Comparison of ENCODE assay signal across 19 cellular contexts in genomic region chr5:493758-494157, GRCh38. TPM values are rescaled to one million over a fixed set of nuclear protein-coding genes. Genes with fewer than 3 reads are reported as not detected.
DNase-seq lines count a peak whose midpoint lies in the region; ATAC-seq, FAIRE-seq and TF ChIP-seq lines count a peak whose summit lies in the region.
"Had no signal": no experiment of that assay in that cellular context is flagged by ENCODE, and none has a peak within 500 bp of the region (broad histone marks: within the 10 kb centered on the region; RNA-seq: fewer than 3 reads in every experiment).

No MANE protein-coding gene starts in this region.

- no peak overlapping the region for H2BK120ac ChIP-seq in H1 (replicated peaks; ENCODE audit: low read depth, low read length)

- no peak for FAIRE-seq in H1 (lab: Jason Lieb, UNC)
- FAIRE-seq: D721Med had no signal

- peaks cover 35% of the 10 kb centered on the region for H3K27me3 ChIP-seq in SK-N-SH (ENCODE audit: insufficient read depth)
- no peaks in the 10 kb centered on the region for H3K27me3 ChIP-seq in Karpas-422 (ENCODE audit: low read length)
- peaks cover 0 to 32% (median 25%) of the 10 kb centered on the region in 4 experiments; a peak in 6 of 7 replicates for H3K27me3 ChIP-seq in H1 (replicated peaks in 1 of 4; ENCODE audit: control insufficient read depth in 3 of 4, extremely low read depth in 1 of 4, insufficient read depth in 3 of 4, low read length in 3 of 4)

- H3K14ac ChIP-seq in H1 (ENCODE audit: insufficient read length): no peak overlapping the region

- no peak overlapping the region for H3K4ac ChIP-seq in H1 (replicated peaks; ENCODE audit: insufficient read length, low read depth, low read length)

- no peak for TF ChIP-seq POLR2A in H1 (IDR thresholded peaks at IDR 0.05; ENCODE audit: control extremely low read depth in 1 of 2, low read depth in 2 of 2, low read length in 2 of 2)

- TF ChIP-seq RAD21 in SK-N-SH (IDR thresholded peaks at IDR 0.05; ENCODE audit: low read length) (no peak), H1 (IDR thresholded peaks at IDR 0.05 in 1 of 2, conservative IDR thresholded peaks at IDR 0.05 in 1 of 2; ENCODE audit: low read depth in 2 of 2, low read length in 2 of 2) (no peak)

- H3K27ac ChIP-seq in SK-N-SH (ENCODE audit: low read depth in 2 of 2, low read length in 1 of 2) (no peak overlapping the region), Karpas-422 (ENCODE audit: low read length) (peak overlapping the region; percentile 76), H1 (ENCODE audit: low read depth, low read length) (no peak overlapping the region)
- H3K27ac ChIP-seq: 22Rv1 had no signal

- DNase-seq in SK-N-SH: no peak
- DNase-seq in Karpas-422: peak; percentile 94
- no peak for DNase-seq in H1 (ENCODE audit: low read depth in 1 of 2, low spot score in 2 of 2)
- DNase-seq in GM10248 (ENCODE audit: extremely low spot score): no peak
- no peak for DNase-seq in activated T-cell treated with anti-CD3 and anti-CD28 coated beads, Interleukin-2, amount 50 U/mL, for 48 hours
- DNase-seq: GDM1; KBM-7; NCI-H1105 treated with DMSO at 0.1 percent for 48 hours; NCI-H2029 treated with DMSO at 0.1 percent for 48 hours; NCI-H226; NCI-H510A treated with DMSO at 0.1 percent for 48 hours; NCI-H748 treated with DMSO at 0.1 percent for 48 hours; NK-92 treated with Interleukin-12 subunit alpha and Interleukin-12 subunit beta, amount 100 ng/mL, for 24 hours; T-helper 1 cell had no signal

- H3K9ac ChIP-seq in SK-N-SH (no peak overlapping the region), Karpas-422 (ENCODE audit: low read length) (peak overlapping the region; percentile 59), H1 (replicated peaks in 1 of 4; ENCODE audit: extremely low read depth in 1 of 4, low read depth in 3 of 4, low read length in 3 of 4) (no peak overlapping the region)

- no peak overlapping the region for H3K18ac ChIP-seq in H1 (ENCODE audit: extremely low read depth, low read length)

- ATAC-seq in SK-N-SH treated with all-trans-retinoic acid at 6 μM for 48 hours (peak; percentile 14), GM21390 (IDR thresholded peaks at IDR 0.05; ENCODE audit: unreplicated experiment) (no peak), HG03175 (IDR thresholded peaks at IDR 0.05; ENCODE audit: unreplicated experiment) (no peak)

- H2AK5ac ChIP-seq in H1 (ENCODE audit: low read depth, low read length): no peak overlapping the region

- TF ChIP-seq EP300 in SK-N-SH (IDR thresholded peaks at IDR 0.05; ENCODE audit: borderline replicate concordance in 1 of 2, low read depth in 1 of 2, low read length in 1 of 2) (no peak), H1 (IDR thresholded peaks at IDR 0.05; ENCODE audit: borderline replicate concordance in 1 of 2, low read depth in 2 of 2, low read length in 2 of 2) (no peak)

- H3K9me3 ChIP-seq in SK-N-SH: no peaks in the 10 kb centered on the region
- no peaks in the 10 kb centered on the region for H3K9me3 ChIP-seq in Karpas-422 (ENCODE audit: low read length)
- no peaks in the 10 kb centered on the region for H3K9me3 ChIP-seq in H1 (ENCODE audit: insufficient read depth in 2 of 2, low read depth in 1 of 2, low read length in 1 of 2)

- no peak for TF ChIP-seq CTCF in SK-N-SH (IDR thresholded peaks at IDR 0.05)
- no peak for TF ChIP-seq CTCF in H1 (IDR thresholded peaks at IDR 0.05; ENCODE audit: control extremely low read depth in 1 of 3, insufficient read depth in 1 of 3, low read depth in 1 of 3, low read length in 3 of 3)
- no peak for TF ChIP-seq CTCF in GM10248 (IDR thresholded peaks at IDR 0.05; ENCODE audit: control extremely low read depth, extremely low read depth, low read depth, missing control alignments)

- WGBS in SK-N-SH (ENCODE audit: low lambda C conversion rate): 0% methylated on average over 3 of the region's 13 CpGs
- WGBS in H1 (ENCODE audit: extremely low coverage in 1 of 2, insufficient coverage in 1 of 2, insufficient read length in 1 of 2, insufficient replicate concordance in 2 of 2, low coverage in 1 of 2, low lambda C conversion rate in 2 of 2, missing lambda C conversion rate in 1 of 2), 2 experiments: 77% methylated on average over 5 of the region's 13 CpGs; no CpG with 5 or more reads in 1 of the 2 experiments

- CTCF ChIA-PET in SK-N-SH (lab: Yijun Ruan, JAX): no interaction called here
- CTCF ChIA-PET in H1 (lab: Charles Lee; ENCODE audit: partially characterized antibody): interaction anchor here (0.7 to 1.8 kb wide), 3 partner anchors 17 to 66 kb away, joined by 3 to 7 read pairs (median 3); no protein-coding TSS in a partner anchor
- CTCF ChIA-PET in GM10248 (lab: Yijun Ruan, JAX): interaction anchor here (1.1 kb wide), 1 partner anchor 47 kb away, joined by 4 read pairs; no protein-coding TSS in a partner anchor

- H2BK15ac ChIP-seq in H1 (ENCODE audit: low read length): peak overlapping the region; percentile 8; the same call in 1 of the 2 replicates

- H2AFZ ChIP-seq in SK-N-SH (ENCODE audit: low read depth) (no peak overlapping the region), Karpas-422 (ENCODE audit: low read length) (peak overlapping the region; percentile 40; the same call in 1 of the 2 replicates), H1 (ENCODE audit: low read length) (no peak overlapping the region)

- H3K4me2 ChIP-seq in SK-N-SH (no peak overlapping the region), Karpas-422 (ENCODE audit: low read depth, low read length, poor library complexity, severe bottlenecking) (peak overlapping the region; percentile 69), H1 (ENCODE audit: insufficient read depth in 1 of 2, low read depth in 2 of 2, low read length in 2 of 2) (no peak overlapping the region)

- H4K91ac ChIP-seq in H1 (replicated peaks; ENCODE audit: insufficient read length, low read length): no peak overlapping the region

- 0 out of 2 replicates have a peak, but pooled peaks cover 1% of the 10 kb centered on the region for H3K23me2 ChIP-seq in H1 (ENCODE audit: low read depth, low read length)

- H3K79me2 ChIP-seq in SK-N-SH (ENCODE audit: insufficient read depth) (no peaks in the 10 kb centered on the region), Karpas-422 (ENCODE audit: low read length) (no peaks in the 10 kb centered on the region), H1 (ENCODE audit: control insufficient read depth in 1 of 2, insufficient read depth in 2 of 2, low read length in 2 of 2) (no peaks in the 10 kb centered on the region)

- no peak overlapping the region for H4K8ac ChIP-seq in H1 (ENCODE audit: extremely low read depth, insufficient read depth, low read length)

- no peak overlapping the region for H3K56ac ChIP-seq in H1 (replicated peaks; ENCODE audit: insufficient read length, low read depth, low read length)

- no peaks in the 10 kb centered on the region for H3K36me3 ChIP-seq in SK-N-SH (replicated peaks in 1 of 2; ENCODE audit: control insufficient read depth in 1 of 2, insufficient read depth in 2 of 2, low read length in 1 of 2)
- H3K36me3 ChIP-seq in Karpas-422 (ENCODE audit: insufficient read depth, low read length): no peaks in the 10 kb centered on the region
- no peaks in the 10 kb centered on the region for H3K36me3 ChIP-seq in H1 (ENCODE audit: control insufficient read depth in 2 of 4, insufficient read depth in 4 of 4, low read length in 3 of 4)

- H3F3A ChIP-seq in SK-N-SH (replicated peaks; ENCODE audit: insufficient read depth): no peaks in the 10 kb centered on the region

- H3K4me1 ChIP-seq in SK-N-SH (ENCODE audit: control insufficient read depth in 1 of 2, insufficient read depth in 2 of 2, low read depth in 1 of 2, low read length in 1 of 2): no peaks in the 10 kb centered on the region
- peaks cover 28% of the 10 kb centered on the region for H3K4me1 ChIP-seq in Karpas-422 (ENCODE audit: low read length)
- peaks cover 0 to 22% (median 5%) of the 10 kb centered on the region in 4 experiments; a peak in 4 of 7 replicates for H3K4me1 ChIP-seq in H1 (replicated peaks in 1 of 4; ENCODE audit: control insufficient read depth in 3 of 4, insufficient read depth in 4 of 4, low read length in 3 of 4)

- POLR2A ChIA-PET in SK-N-SH (lab: Yijun Ruan, JAX) (no interaction called here), H1 (lab: Charles Lee; ENCODE audit: partially characterized antibody) (interaction anchor here (0.9 to 1.9 kb wide), 2 partner anchors 8 to 18 kb away, joined by 3 to 6 read pairs; no protein-coding TSS in a partner anchor), GM10248 (lab: Yijun Ruan, JAX) (no interaction called here)

- no peak overlapping the region for H2BK20ac ChIP-seq in H1 (ENCODE audit: low read length)

- no peaks in the 10 kb centered on the region for H3K9me2 ChIP-seq in SK-N-SH
- H3K9me2 ChIP-seq in Karpas-422 (replicated peaks; ENCODE audit: insufficient read depth, low read length): no peaks in the 10 kb centered on the region

- H2BK5ac ChIP-seq in H1 (ENCODE audit: low read depth, low read length): no peak overlapping the region

- H3K79me1 ChIP-seq in H1 (ENCODE audit: low read depth, low read length): no peaks in the 10 kb centered on the region

- H3K4me3 ChIP-seq in SK-N-SH (ENCODE audit: low read depth in 2 of 2, low read length in 1 of 2) (no peak overlapping the region), Karpas-422 (ENCODE audit: low read length) (peak overlapping the region; percentile 53; the same call in 1 of the 2 replicates), H1 (ENCODE audit: extremely low read depth in 1 of 4, insufficient read depth in 2 of 4, low read depth in 3 of 4, low read length in 4 of 4) (no peak overlapping the region)

- H2BK12ac ChIP-seq in H1 (ENCODE audit: low read depth, low read length): no peak overlapping the region

- H4K20me1 ChIP-seq in SK-N-SH (ENCODE audit: insufficient read depth): no peaks in the 10 kb centered on the region
- H4K20me1 ChIP-seq in Karpas-422 (ENCODE audit: insufficient read depth, low read depth, low read length): no peaks in the 10 kb centered on the region
- H4K20me1 ChIP-seq in H1 (replicated peaks in 1 of 2; ENCODE audit: control insufficient read depth in 1 of 2, insufficient read depth in 2 of 2, low read length in 2 of 2): no peaks in the 10 kb centered on the region

- no peak overlapping the region for H4K5ac ChIP-seq in H1 (ENCODE audit: insufficient read length, low read depth, low read length)

- no peak overlapping the region for H3K23ac ChIP-seq in H1 (ENCODE audit: insufficient read length)

RNA-seq across cellular contexts. Expression of gene SLC9A3, which starts 30.5 kb away (rescaled TPM):
- polyA plus RNA-seq in SK-N-SH (2012; rRNA removed) (1.9 and 2.1 TPM in 2 replicates), H1 (2011; rRNA removed) (1.0 and 1.3 TPM in 2 replicates)
- 1.2 and 2.0 TPM in 2 replicates for polyA plus RNA-seq in SK-N-SH (2012; cell fraction: cytosol; rRNA removed)
- 1.8 and 2.3 TPM in 2 replicates for polyA plus RNA-seq in SK-N-SH (2012; cell fraction: nucleus; rRNA removed)
- 2.0 and 3.5 TPM in 2 replicates for total RNA-seq in Karpas-422 (2014; rRNA removed; shearing (Covaris generic); ENCODE audit: low replicate concordance)
- total RNA-seq in H1 (2021; fragmentation: NEBNext Ultra II Directional; extraction: Animal tissue kit (Norgen Biotek cat#: 25700)): 0.95 and 1.1 TPM in 2 replicates
- 1.4 TPM for polyA plus RNA-seq in H1 (2011; cell fraction: cytosol; rRNA removed)
- polyA plus RNA-seq in H1 (2011; cell fraction: nucleus; rRNA removed): 1.9 TPM
- polyA plus RNA-seq in H1 (2012, experiment 1 of 2): 1.1 to 1.3 TPM (median 1.2 TPM) in 4 replicates
- polyA plus RNA-seq in H1 (2012, experiment 2 of 2): 1.6 TPM
- polyA plus RNA-seq in H1 (2013, experiment 1 of 2): 1.5 TPM
- 1.2 TPM for polyA plus RNA-seq in H1 (2013, experiment 2 of 2)
- 0.46 and 0.47 TPM in 2 replicates for polyA minus RNA-seq in H1 (2011; rRNA and poly(A)+ RNA removed)
- 0.95 TPM for polyA minus RNA-seq in H1 (2011; cell fraction: cytosol; rRNA and poly(A)+ RNA removed)
- polyA minus RNA-seq in H1 (2011; cell fraction: nucleus; rRNA and poly(A)+ RNA removed): 1.4 TPM

RNA-seq across cellular contexts. Expression of gene EXOC3, which starts 50.8 kb away (rescaled TPM):
- 23.0 and 25.7 TPM in 2 replicates for polyA plus RNA-seq in SK-N-SH (2012; rRNA removed)
- polyA plus RNA-seq in SK-N-SH (2012; cell fraction: cytosol; rRNA removed): 12.9 and 16.6 TPM in 2 replicates
- polyA plus RNA-seq in SK-N-SH (2012; cell fraction: nucleus; rRNA removed): 58.8 and 60.0 TPM in 2 replicates
- total RNA-seq in Karpas-422 (2014; rRNA removed; shearing (Covaris generic); ENCODE audit: low replicate concordance): 24.4 and 39.8 TPM in 2 replicates
- 27.5 and 30.0 TPM in 2 replicates for total RNA-seq in H1 (2021; fragmentation: NEBNext Ultra II Directional; extraction: Animal tissue kit (Norgen Biotek cat#: 25700))
- 14.4 and 19.5 TPM in 2 replicates for polyA plus RNA-seq in H1 (2011; rRNA removed)
- polyA plus RNA-seq in H1 (2011; cell fraction: cytosol; rRNA removed): 17.3 TPM
- polyA plus RNA-seq in H1 (2011; cell fraction: nucleus; rRNA removed): 38.7 TPM
- 24.9 to 34.9 TPM (median 31.8 TPM) in 4 replicates for polyA plus RNA-seq in H1 (2012, experiment 1 of 2)
- polyA plus RNA-seq in H1 (2012, experiment 2 of 2): 19.3 TPM
- 16.3 TPM for polyA plus RNA-seq in H1 (2013, experiment 1 of 2)
- 14.9 TPM for polyA plus RNA-seq in H1 (2013, experiment 2 of 2)
- 16.7 and 19.2 TPM in 2 replicates for polyA minus RNA-seq in H1 (2011; rRNA and poly(A)+ RNA removed)
- 12.9 TPM for polyA minus RNA-seq in H1 (2011; cell fraction: cytosol; rRNA and poly(A)+ RNA removed)
- 14.7 TPM for polyA minus RNA-seq in H1 (2011; cell fraction: nucleus; rRNA and poly(A)+ RNA removed)
